In the genomic region with DNA sequence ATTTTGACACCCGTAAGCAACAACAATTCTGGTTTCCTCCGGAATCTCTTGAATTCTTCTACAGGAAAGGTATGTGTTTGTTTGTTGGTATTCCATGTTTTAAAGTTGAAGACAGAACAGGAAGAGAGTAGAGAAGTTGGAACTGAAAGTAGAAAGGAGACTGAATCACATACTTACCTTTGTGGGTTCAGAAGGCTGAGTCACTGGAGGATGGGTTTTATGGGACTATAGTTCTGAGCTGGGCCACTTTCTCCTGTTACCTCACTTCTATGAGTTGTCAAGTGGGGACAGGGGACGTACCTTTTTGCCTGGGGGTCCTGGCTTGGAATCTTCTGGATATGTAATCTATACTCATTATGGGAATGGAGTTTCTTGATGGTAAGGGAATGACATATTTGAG, we compare ENCODE assay signal across 10 cellular contexts. TPM values are rescaled to one million over a fixed set of nuclear protein-coding genes. Genes with fewer than 3 reads are reported as not detected.
DNase-seq lines count a peak whose midpoint lies in the region; ATAC-seq and TF ChIP-seq lines count a peak whose summit lies in the region.
"Had no signal": no experiment of that assay in that cellular context is flagged by ENCODE, and none has a peak within 500 bp of the region (broad histone marks: within the 10 kb centered on the region; RNA-seq: fewer than 3 reads in every experiment).

No MANE protein-coding gene starts in this region.

- no peak overlapping the region for H3K27ac ChIP-seq in breast epithelium
- peak overlapping the region; percentile 57 to 78 for H3K27ac ChIP-seq in testis

- H3K9me3 ChIP-seq in breast epithelium (no peaks in the 10 kb centered on the region), testis (no peaks in the 10 kb centered on the region)
- H3K9me3 ChIP-seq: HAP-1 had no signal

- DNase-seq in MCF 10A (ENCODE audit: unreplicated experiment) (peak; percentile 13), breast epithelium (ENCODE audit: low spot score in 2 of 2) (no peak), testis (no peak), NCI-H82 treated with DMSO at 0.1 percent for 48 hours (lab: John Stamatoyannopoulos, UW; ENCODE audit: unreplicated experiment) (no peak), NCI-H446 (lab: John Stamatoyannopoulos, UW) (no peak)
- DNase-seq in activated T-cell treated with anti-CD3 and anti-CD28 coated beads, Interleukin-2, amount 50 U/mL, for 72 hours: peak; percentile 35 to 39
- DNase-seq: NCI-H187 treated with DMSO at 0.1 percent for 48 hours had no signal

- H3K27me3 Mint-ChIP-seq in MCF 10A (ENCODE audit: insufficient read depth, unreplicated experiment): no peaks in the 10 kb centered on the region
- no peaks in the 10 kb centered on the region for H3K27me3 Mint-ChIP-seq in activated T-cell treated with anti-CD3 and anti-CD28 coated beads, Interleukin-2, amount 50 U/mL, for 72 hours (ENCODE audit: low read depth)

- TF ChIP-seq CTCF in MCF 10A (IDR thresholded peaks at IDR 0.05; ENCODE audit: unreplicated experiment) (no peak), breast epithelium (IDR thresholded peaks at IDR 0.05) (no peak), testis (IDR thresholded peaks at IDR 0.05) (no peak)

- H3K4me3 ChIP-seq in breast epithelium: no peak overlapping the region
- no peak overlapping the region for H3K4me3 ChIP-seq in testis
- H3K4me3 ChIP-seq: HAP-1 had no signal

- WGBS in testis, 2 donors: 86 to 88% methylated on average over 3 of the region's 3 CpGs

- H3K36me3 ChIP-seq in breast epithelium (peaks cover 21% of the 10 kb centered on the region), testis (ENCODE audit: low read depth, missing control alignments) (no peaks in the 10 kb centered on the region)

- intact Hi-C loops in MCF 10A (cut with micrococcal nuclease): no loop called here
- intact Hi-C loops in breast epithelium (cut with DNase I; ENCODE audit: low total_unique reads): no loop called here
- intact Hi-C loops in testis (cut with DNase I; ENCODE audit: low total_unique reads): no loop called here

- BruUV-seq in MCF 10A (replicated peaks; lab: Mats Ljungman, UMichigan): no TSS peak

- H3K36me3 Mint-ChIP-seq in MCF 10A (ENCODE audit: insufficient read depth, unreplicated experiment): peaks cover 97% of the 10 kb centered on the region
- H3K36me3 Mint-ChIP-seq in activated T-cell treated with anti-CD3 and anti-CD28 coated beads, Interleukin-2, amount 50 U/mL, for 72 hours (ENCODE audit: insufficient read depth in 2 of 2): peaks cover 35 to 64% of the 10 kb centered on the region in 2 donors

- TF ChIP-seq POLR2A in breast epithelium (IDR thresholded peaks at IDR 0.05) (no peak), testis (IDR thresholded peaks at IDR 0.05) (no peak)

- POLR2A ChIA-PET in MCF 10A (lab: Yijun Ruan, JAX): no interaction called here

- ATAC-seq in activated T-cell treated with anti-CD3 and anti-CD28 coated beads, Interleukin-2, amount 50 U/mL, for 72 hours (replicated peaks in 1 of 2): peak; percentile 95 to 97
- peak; percentile 49 for ATAC-seq in esophagus mucosa
- no peak for ATAC-seq in HG03135 (IDR thresholded peaks at IDR 0.05; ENCODE audit: unreplicated experiment)

- no peaks in the 10 kb centered on the region for H3K27me3 ChIP-seq in breast epithelium
- H3K27me3 ChIP-seq in testis: no peaks in the 10 kb centered on the region

- H3K4me1 ChIP-seq in breast epithelium (peaks cover 0 to 13% of the 10 kb centered on the region in 2 donors), testis (peaks cover 26% of the 10 kb centered on the region)
- H3K4me1 ChIP-seq: HAP-1 had no signal

- H3K27ac Mint-ChIP-seq in MCF 10A (ENCODE audit: low read depth, unreplicated experiment): no peak overlapping the region
- H3K27ac Mint-ChIP-seq in activated T-cell treated with anti-CD3 and anti-CD28 coated beads, Interleukin-2, amount 50 U/mL, for 72 hours: no peak overlapping the region

- CTCF ChIA-PET in MCF 10A (lab: Yijun Ruan, JAX): no interaction called here

- H3K4me3 Mint-ChIP-seq in MCF 10A (ENCODE audit: unreplicated experiment): no peak overlapping the region
- H3K4me3 Mint-ChIP-seq in activated T-cell treated with anti-CD3 and anti-CD28 coated beads, Interleukin-2, amount 50 U/mL, for 72 hours: no peak overlapping the region

- peaks cover 11% of the 10 kb centered on the region for H3K4me1 Mint-ChIP-seq in MCF 10A (ENCODE audit: insufficient read depth, unreplicated experiment)
- H3K4me1 Mint-ChIP-seq in activated T-cell treated with anti-CD3 and anti-CD28 coated beads, Interleukin-2, amount 50 U/mL, for 72 hours (ENCODE audit: low read depth): peaks cover 47% of the 10 kb centered on the region

- no peaks in the 10 kb centered on the region for H3K9me3 Mint-ChIP-seq in MCF 10A (ENCODE audit: unreplicated experiment)
- no peaks in the 10 kb centered on the region for H3K9me3 Mint-ChIP-seq in activated T-cell treated with anti-CD3 and anti-CD28 coated beads, Interleukin-2, amount 50 U/mL, for 72 hours

RNA-seq across cellular contexts. Expression of a gene that starts 40.9 kb away (rescaled TPM):
- total RNA-seq in MCF 10A (2022) (21.1 and 34.6 TPM in 2 replicates), breast epithelium (10 to 100 TPM; 40.6 to 79.0 (median 61.3) TPM), esophagus mucosa (32.0 TPM), testis (100 to 1,000 TPM in 1 of 2 donors, 10 to 100 TPM in 1; 88.8 to 106 TPM)
- 10 to 100 TPM; 61.2 to 66.8 TPM for total RNA-seq in activated T-cell treated with anti-CD3 and anti-CD28 coated beads, Interleukin-2, amount 50 U/mL, for 72 hours
- 126 TPM for polyA plus RNA-seq in testis (ENCODE audit: insufficient read depth, low read depth, low replicate concordance)

Comparison
In these comparisons a context has a peak if more than half of its experiments do, and no peak if none do; other contexts are left out.
1. DNase-seq: peak in MCF 10A (single experiment) and activated T-cell treated with anti-CD3 and anti-CD28 coated beads, Interleukin-2, amount 50 U/mL, for 72 hours (2 of 2); none in breast epithelium (0 of 2), testis (single experiment), NCI-H82 treated with DMSO at 0.1 percent for 48 hours (single experiment) and NCI-H446 (0 of 2).
2. H3K27ac ChIP-seq: peak in testis (2 of 2); none in breast epithelium (0 of 2).